11 cellular contexts compared by ENCODE assay signal in genomic region chr9:134189167-134189474, GRCh38. TPM values are rescaled to one million over a fixed set of nuclear protein-coding genes. Genes with fewer than 3 reads are reported as not detected.
DNase-seq lines count a peak whose midpoint lies in the region; TF ChIP-seq lines count a peak whose summit lies in the region.
"Had no signal": no experiment of that assay in that cellular context is flagged by ENCODE, and none has a peak within 500 bp of the region (broad histone marks: within the 10 kb centered on the region; RNA-seq: fewer than 3 reads in every experiment).

No MANE protein-coding gene starts in this region.

- TF ChIP-seq CTCF in GM13977 (IDR thresholded peaks at IDR 0.05; ENCODE audit: extremely low read depth, insufficient read depth, missing control alignments), result no peak

- H3K4me3 ChIP-seq in skeletal muscle satellite cell (ENCODE audit: low read length), result peak overlapping the region; percentile 58

- peaks cover 59% of the 10 kb centered on the region for H3K27me3 ChIP-seq in skeletal muscle satellite cell (ENCODE audit: control insufficient read depth, insufficient read depth, low read length)

- peak; percentile 13 for DNase-seq in NCI-H748 (lab: John Stamatoyannopoulos, UW; ENCODE audit: unreplicated experiment)
- no peak for DNase-seq in NCI-H748 treated with DMSO at 0.1 percent for 48 hours (lab: John Stamatoyannopoulos, UW)
- peak; percentile 36 for DNase-seq in astrocyte of the hippocampus (ENCODE audit: low read depth, low spot score)
- peak; percentile 76 for DNase-seq in left kidney (ENCODE audit: low read depth, low spot score)
- no peak for DNase-seq in GM13977 (ENCODE audit: low spot score)
- DNase-seq in hippocampal formation (lab: John Stamatoyannopoulos, UW), result no peak
- no peak for DNase-seq in RKO (ENCODE audit: low spot score)
- DNase-seq: activated naive CD4-positive, alpha-beta T cell treated with Interleukin-2 at 50 U/mL for 16 hours; COR-L47 had no signal

- in situ Hi-C loops in GM13977 (cut with MboI; ENCODE audit: low pct_unique_long_range_greater_than_20kb, low sequenced_read_pairs, unreplicated experiment), result no loop called here

- H3K36me3 ChIP-seq in skeletal muscle satellite cell (ENCODE audit: insufficient read depth, low read length), result no peaks in the 10 kb centered on the region

- no peak overlapping the region for H3K9ac ChIP-seq in skeletal muscle satellite cell (ENCODE audit: low read depth, low read length)

- peak overlapping the region; percentile 78 for H3K4me2 ChIP-seq in skeletal muscle satellite cell (ENCODE audit: low read length)

- no peaks in the 10 kb centered on the region for H3K9me3 ChIP-seq in skeletal muscle satellite cell (replicated peaks; ENCODE audit: low read length)

- peaks cover 18% of the 10 kb centered on the region for H3K4me1 ChIP-seq in skeletal muscle satellite cell (ENCODE audit: control insufficient read depth, insufficient read depth, low read length)

RNA-seq across cellular contexts. Expression of gene RNU6ATAC, which starts 24.8 kb away (rescaled TPM):
- not detected in 2 replicates for total RNA-seq in skeletal muscle satellite cell (2012; rRNA removed)
- total RNA-seq: cerebellum had no signal

RNA-seq across cellular contexts. Expression of gene WDR5, which starts 53.2 kb away (rescaled TPM):
- 22.3 and 25.1 TPM in 2 replicates for total RNA-seq in skeletal muscle satellite cell (2012; rRNA removed)

Comparison
In these comparisons a context has a peak if more than half of its experiments do, and no peak if none do; other contexts are left out.
1. DNase-seq: peak in NCI-H748 (single experiment), astrocyte of the hippocampus (single experiment) and left kidney (single experiment); none in NCI-H748 treated with DMSO at 0.1 percent for 48 hours (single experiment), GM13977 (single experiment), hippocampal formation (0 of 2) and RKO (single experiment).